8 cellular contexts compared by ENCODE assay signal in genomic region chr5:138754699-138755057, GRCh38. TPM values are rescaled to one million over a fixed set of nuclear protein-coding genes. Genes with fewer than 3 reads are reported as not detected.
DNase-seq lines count a peak whose midpoint lies in the region; ATAC-seq and TF ChIP-seq lines count a peak whose summit lies in the region.

No MANE protein-coding gene starts in this region.

- H3K9me3 ChIP-seq in left ventricle myocardium inferior (replicated peaks) = peaks cover 7% of the 10 kb centered on the region
- no peaks in the 10 kb centered on the region for H3K9me3 ChIP-seq in uterus

- in situ Hi-C loops in ACHN (cut with HindIII; ENCODE audit: low pct_ligation_motif_present, low pct_unique_long_range_greater_than_20kb, low sequenced_read_pairs) = no loop called here

- H3K4me3 Mint-ChIP-seq in MCF 10A (ENCODE audit: unreplicated experiment) = peak overlapping the region; percentile 87

- intact Hi-C loops in left ventricle myocardium inferior (cut with micrococcal nuclease) (no loop called here), Right ventricle myocardium inferior (cut with DNase I) (loop anchor here (2.0 to 5.0 kb wide), 2 partner anchors 87 to 180 kb away; partner anchors contain the start of gene HSPA9), MCF 10A (cut with micrococcal nuclease) (loop anchor here (1.0 to 10.0 kb wide), 3 partner anchors 102 to 510 kb away; partner anchors contain the start of gene HSPA9), uterus (cut with DNase I; ENCODE audit: low total_unique reads) (loop anchor here (5.0 kb wide), 1 partner anchor 177 kb away; the partner anchor contains the start of gene HSPA9)

- no peaks in the 10 kb centered on the region for H3K9me3 Mint-ChIP-seq in MCF 10A (ENCODE audit: unreplicated experiment)

- no peak overlapping the region for H4K8ac ChIP-seq in mesendoderm (ENCODE audit: low read depth, low read length)

- TF ChIP-seq CTCF in left ventricle myocardium inferior (IDR thresholded peaks at IDR 0.05; ENCODE audit: borderline replicate concordance) (no peak), MCF 10A (IDR thresholded peaks at IDR 0.05; ENCODE audit: unreplicated experiment) (no peak), uterus (IDR thresholded peaks at IDR 0.05) (no peak)

- H3K4me2 ChIP-seq in mesendoderm (ENCODE audit: low read length) = peak overlapping the region; percentile 5

- BruUV-seq in MCF 10A (replicated peaks; lab: Mats Ljungman, UMichigan) = no TSS peak

- H2AK5ac ChIP-seq in mesendoderm (ENCODE audit: low read length) = no peak overlapping the region

- peak overlapping the region; percentile 33 for H3K9ac ChIP-seq in mesendoderm (ENCODE audit: low read length)

- no peak overlapping the region for H2BK120ac ChIP-seq in mesendoderm (ENCODE audit: low read depth, low read length)

- no peak for ATAC-seq in Right ventricle myocardium inferior
- ATAC-seq in HG03039 (IDR thresholded peaks at IDR 0.05; ENCODE audit: unreplicated experiment) = no peak

- H3K4me3 ChIP-seq in left ventricle myocardium inferior (peak overlapping the region; percentile 100), mesendoderm (ENCODE audit: low read length) (no peak overlapping the region), uterus (peak overlapping the region; percentile 87 to 94)

- WGBS in mesendoderm (ENCODE audit: extremely low coverage, insufficient coverage, low lambda C conversion rate) = no CpG with 5 or more reads among the region's 14 CpGs

- no peak overlapping the region for H3K4ac ChIP-seq in mesendoderm (ENCODE audit: low read depth, low read length)

- POLR2A ChIA-PET in MCF 10A (lab: Yijun Ruan, JAX) = interaction anchor here (0.7 to 6.3 kb wide), 7 partner anchors 8 to 250 kb away, joined by 3 to 58 read pairs (median 14); partner anchors contain the start of gene HSPA9

- H3K27ac Mint-ChIP-seq in MCF 10A (ENCODE audit: low read depth, unreplicated experiment) = peak overlapping the region; percentile 94

- no peaks in the 10 kb centered on the region for H3K27me3 ChIP-seq in left ventricle myocardium inferior (ENCODE audit: low read depth)
- H3K27me3 ChIP-seq in mesendoderm (ENCODE audit: insufficient read depth, low read length, poor library complexity) = no peaks in the 10 kb centered on the region
- H3K27me3 ChIP-seq in uterus = no peaks in the 10 kb centered on the region

- H3K27ac ChIP-seq in left ventricle myocardium inferior (replicated peaks) (peak overlapping the region; percentile 100), mesendoderm (ENCODE audit: low read depth, low read length) (no peak overlapping the region), uterus (peak overlapping the region; percentile 98 to 99)

- peak overlapping the region; percentile 73 for H3K56ac ChIP-seq in mesendoderm (ENCODE audit: low read length)

- CTCF ChIA-PET in MCF 10A (lab: Yijun Ruan, JAX) = interaction anchor here (0.6 to 1.2 kb wide), 2 partner anchors 13 to 176 kb away, joined by 3 to 4 read pairs; no protein-coding TSS in a partner anchor

- DNase-seq in left ventricle myocardium inferior (no peak), Right ventricle myocardium inferior (ENCODE audit: missing footprints) (no peak), MCF 10A (ENCODE audit: unreplicated experiment) (peak; percentile 63), mesendoderm (no peak), uterus (no peak), ACHN (no peak), NCI-H82 (lab: John Stamatoyannopoulos, UW) (no peak)

- peaks cover 15% of the 10 kb centered on the region for H3K79me1 ChIP-seq in mesendoderm (ENCODE audit: low read length)

- TF ChIP-seq POLR2A in uterus (IDR thresholded peaks at IDR 0.05) = no peak

- H3K18ac ChIP-seq in mesendoderm (ENCODE audit: low read length) = no peak overlapping the region

- H4K5ac ChIP-seq in mesendoderm (ENCODE audit: low read length) = no peak overlapping the region

- no peak overlapping the region for H2BK5ac ChIP-seq in mesendoderm (ENCODE audit: low read length)

- H3K4me1 ChIP-seq in left ventricle myocardium inferior = peaks cover 66% of the 10 kb centered on the region
- H3K4me1 ChIP-seq in mesendoderm (ENCODE audit: control insufficient read depth, low read depth, low read length) = no peaks in the 10 kb centered on the region
- peaks cover 5 to 14% of the 10 kb centered on the region in 2 donors for H3K4me1 ChIP-seq in uterus

- H3K4me1 Mint-ChIP-seq in MCF 10A (ENCODE audit: insufficient read depth, unreplicated experiment) = peaks cover 55% of the 10 kb centered on the region

- no peak overlapping the region for H2BK15ac ChIP-seq in mesendoderm (replicated peaks; ENCODE audit: low read depth)

- H3K36me3 Mint-ChIP-seq in MCF 10A (ENCODE audit: insufficient read depth, unreplicated experiment) = peaks cover 54% of the 10 kb centered on the region

- no peak overlapping the region for H3K23ac ChIP-seq in mesendoderm (ENCODE audit: low read length)

- peaks cover 54% of the 10 kb centered on the region for H3K79me2 ChIP-seq in mesendoderm (ENCODE audit: control insufficient read depth, insufficient read depth, low read length)

- H3K36me3 ChIP-seq in left ventricle myocardium inferior = peaks cover 20% of the 10 kb centered on the region
- H3K36me3 ChIP-seq in mesendoderm (ENCODE audit: control insufficient read depth, insufficient read depth, low read length) = peaks cover 4% of the 10 kb centered on the region
- no peaks in the 10 kb centered on the region for H3K36me3 ChIP-seq in uterus

- no peaks in the 10 kb centered on the region for H3K27me3 Mint-ChIP-seq in MCF 10A (ENCODE audit: insufficient read depth, unreplicated experiment)

RNA-seq across cellular contexts. Expression of gene CTNNA1, which starts 1.5 kb away (rescaled TPM):
- 341 TPM for total RNA-seq in left ventricle myocardium inferior
- total RNA-seq in Right ventricle myocardium inferior = 322 TPM
- 519 and 638 TPM in 2 replicates for total RNA-seq in MCF 10A (2022)
- polyA plus RNA-seq in mesendoderm (2013, experiment 1 of 2) = 144 TPM
- 148 TPM for polyA plus RNA-seq in mesendoderm (2013, experiment 2 of 2)
- total RNA-seq in uterus = 100 to 1,000 TPM; 140 to 752 (median 389) TPM
